In the genomic region with DNA sequence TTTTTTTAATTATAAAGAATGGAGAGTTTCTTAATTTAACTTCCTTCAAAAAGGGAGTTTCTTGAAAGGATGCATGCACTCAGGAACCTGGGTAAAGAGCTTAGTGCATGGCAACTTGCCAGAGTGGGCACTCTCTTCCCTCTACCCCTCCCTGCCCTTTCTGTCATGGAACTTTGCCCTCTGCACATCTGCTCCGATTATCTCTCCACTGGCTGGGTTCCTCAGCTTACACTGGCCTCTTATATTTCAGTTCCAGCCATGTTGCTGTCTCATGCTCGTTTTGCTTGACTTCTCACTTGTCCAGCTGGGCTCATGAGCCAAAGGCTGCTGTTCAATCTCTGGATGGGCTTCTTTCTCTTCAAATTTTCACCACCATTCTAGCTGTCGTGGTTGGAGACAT, we compare ENCODE assay signal across 15 cellular contexts.
DNase-seq lines count a peak whose midpoint lies in the region; FAIRE-seq and TF ChIP-seq lines count a peak whose summit lies in the region.
"Had no signal": no experiment of that assay in that cellular context is flagged by ENCODE, and none has a peak within 500 bp of the region (broad histone marks: within the 10 kb centered on the region; RNA-seq: fewer than 3 reads in every experiment).

No MANE protein-coding gene starts in this region.

- H3K9me3 Mint-ChIP-seq in HFFc6 (no peaks in the 10 kb centered on the region; the same call in 1 of the 2 replicates), neural progenitor cell (no peaks in the 10 kb centered on the region)

- TF ChIP-seq CTCF in HFFc6 (IDR thresholded peaks at IDR 0.05) (no peak), neural progenitor cell (IDR thresholded peaks at IDR 0.05) (no peak), Peyer's patch (IDR thresholded peaks at IDR 0.05) (no peak)

- no peak for FAIRE-seq in small intestine (lab: Jason Lieb, UNC)

- H3K4me1 ChIP-seq in neural progenitor cell, result no peaks in the 10 kb centered on the region
- no peaks in the 10 kb centered on the region for H3K4me1 ChIP-seq in Peyer's patch
- H3K4me1 ChIP-seq in small intestine (ENCODE audit: control insufficient read depth in 2 of 2, insufficient read depth in 1 of 2, low read depth in 1 of 2, low read length in 1 of 2), result no peaks in the 10 kb centered on the region

- no peaks in the 10 kb centered on the region for H3F3A ChIP-seq in neural progenitor cell (ENCODE audit: low read depth)

- H3K27ac ChIP-seq in cingulate gyrus (ENCODE audit: low read depth, low read length), result peak overlapping the region; percentile 35
- H3K27ac ChIP-seq in neural progenitor cell, result no peak overlapping the region
- H3K27ac ChIP-seq in Peyer's patch, result no peak overlapping the region
- no peak overlapping the region for H3K27ac ChIP-seq in small intestine (ENCODE audit: low read depth in 1 of 2, low read length in 1 of 2)

- no peak overlapping the region for H3K9ac ChIP-seq in neural progenitor cell

- H3K27ac Mint-ChIP-seq in HFFc6 (no peak overlapping the region), neural progenitor cell (no peak overlapping the region)

- WGBS in small intestine, 3 donors, result 44 to 70% (median 52%) methylated on average over 3 of the region's 3 CpGs

- H3K4me3 Mint-ChIP-seq in HFFc6 (peak overlapping the region; percentile 18; the same call in 1 of the 2 replicates), neural progenitor cell (no peak overlapping the region)

- H3K4me1 Mint-ChIP-seq in HFFc6 (ENCODE audit: low read depth) (peaks cover 32% of the 10 kb centered on the region; the same call in 1 of the 2 replicates), neural progenitor cell (no peaks in the 10 kb centered on the region)

- no peaks in the 10 kb centered on the region for H4K20me1 ChIP-seq in neural progenitor cell (ENCODE audit: low read depth)

- no peaks in the 10 kb centered on the region for H3K79me2 ChIP-seq in neural progenitor cell (ENCODE audit: low read depth)

- no peak for TF ChIP-seq POLR2A in Peyer's patch (IDR thresholded peaks at IDR 0.05)

- H2AFZ ChIP-seq in neural progenitor cell (replicated peaks), result peak overlapping the region; percentile 58

- H3K4me3 ChIP-seq in neural progenitor cell (no peak overlapping the region), Peyer's patch (no peak overlapping the region), small intestine (ENCODE audit: low read depth in 1 of 2, low read length in 2 of 2) (no peak overlapping the region)
- H3K4me3 ChIP-seq: MG63 had no signal

- H3K36me3 ChIP-seq in neural progenitor cell (no peaks in the 10 kb centered on the region), Peyer's patch (no peaks in the 10 kb centered on the region), small intestine (ENCODE audit: control insufficient read depth in 2 of 2, insufficient read depth in 2 of 2, low read length in 2 of 2) (no peaks in the 10 kb centered on the region)
- H3K36me3 ChIP-seq: MG63 had no signal

- DNase-seq in NCI-H1105 treated with DMSO at 0.1 percent for 48 hours (lab: John Stamatoyannopoulos, UW) (peak; percentile 4), NCI-H1105 (lab: John Stamatoyannopoulos, UW) (no peak), HFFc6 (no peak), neural progenitor cell (ENCODE audit: low spot score) (no peak), Peyer's patch (no peak), small intestine (no peak), GDM1 (lab: John Stamatoyannopoulos, UW) (no peak)
- DNase-seq: H7; Karpas-422; MG63; NCI-H1092; NCI-H1694; NK-92 treated with Interleukin-12 subunit alpha and Interleukin-12 subunit beta, amount 100 ng/mL, for 24 hours; SIG-M5 had no signal

- H3K27me3 ChIP-seq in neural progenitor cell (no peaks in the 10 kb centered on the region), Peyer's patch (no peaks in the 10 kb centered on the region), small intestine (ENCODE audit: control insufficient read depth in 2 of 2, insufficient read depth in 2 of 2, low read length in 2 of 2) (no peaks in the 10 kb centered on the region)
- H3K27me3 ChIP-seq: MG63 had no signal

- H3K36me3 Mint-ChIP-seq in HFFc6 (ENCODE audit: low read depth) (no peaks in the 10 kb centered on the region), neural progenitor cell (no peaks in the 10 kb centered on the region)

- H3K4me2 ChIP-seq in neural progenitor cell, result no peak overlapping the region

- H3K9me3 ChIP-seq in neural progenitor cell (ENCODE audit: low read depth) (no peaks in the 10 kb centered on the region), Peyer's patch (no peaks in the 10 kb centered on the region), small intestine (ENCODE audit: control insufficient read depth, low read depth) (peaks cover 1% of the 10 kb centered on the region)
- H3K9me3 ChIP-seq: MG63 had no signal

- H3K27me3 Mint-ChIP-seq in HFFc6 (ENCODE audit: insufficient read depth) (no peaks in the 10 kb centered on the region), neural progenitor cell (ENCODE audit: insufficient read depth, low read depth) (peaks cover 2% of the 10 kb centered on the region)
